ENCODE assay signal across 1 cellular context in the genomic region with DNA sequence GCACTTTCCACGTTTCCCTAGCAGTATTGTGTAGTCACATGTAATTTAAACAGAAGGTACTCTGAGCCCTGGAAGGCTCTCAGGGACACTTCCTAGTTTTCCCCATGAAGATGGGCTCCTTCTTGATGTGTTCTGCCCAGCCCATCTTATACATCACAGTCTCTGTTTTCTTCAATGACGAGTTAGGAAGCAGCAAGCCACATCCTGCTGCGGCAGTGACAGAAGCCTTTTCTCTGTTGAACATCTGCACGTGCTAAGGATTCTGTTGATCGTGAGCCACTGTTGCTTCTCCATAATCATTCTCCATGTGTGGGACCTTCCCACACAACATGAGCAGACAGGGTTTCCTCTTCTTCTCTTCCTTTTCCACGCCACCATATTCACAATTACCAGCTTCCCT.
TF ChIP-seq lines count a peak whose summit lies in the region.

No MANE protein-coding gene starts in this region.

TF ChIP-seq in WTC11, 78 proteins besides CTCF, POLR2A, EP300 and RAD21 (continued from another document):
- TF ChIP-seq, protein P1, sequence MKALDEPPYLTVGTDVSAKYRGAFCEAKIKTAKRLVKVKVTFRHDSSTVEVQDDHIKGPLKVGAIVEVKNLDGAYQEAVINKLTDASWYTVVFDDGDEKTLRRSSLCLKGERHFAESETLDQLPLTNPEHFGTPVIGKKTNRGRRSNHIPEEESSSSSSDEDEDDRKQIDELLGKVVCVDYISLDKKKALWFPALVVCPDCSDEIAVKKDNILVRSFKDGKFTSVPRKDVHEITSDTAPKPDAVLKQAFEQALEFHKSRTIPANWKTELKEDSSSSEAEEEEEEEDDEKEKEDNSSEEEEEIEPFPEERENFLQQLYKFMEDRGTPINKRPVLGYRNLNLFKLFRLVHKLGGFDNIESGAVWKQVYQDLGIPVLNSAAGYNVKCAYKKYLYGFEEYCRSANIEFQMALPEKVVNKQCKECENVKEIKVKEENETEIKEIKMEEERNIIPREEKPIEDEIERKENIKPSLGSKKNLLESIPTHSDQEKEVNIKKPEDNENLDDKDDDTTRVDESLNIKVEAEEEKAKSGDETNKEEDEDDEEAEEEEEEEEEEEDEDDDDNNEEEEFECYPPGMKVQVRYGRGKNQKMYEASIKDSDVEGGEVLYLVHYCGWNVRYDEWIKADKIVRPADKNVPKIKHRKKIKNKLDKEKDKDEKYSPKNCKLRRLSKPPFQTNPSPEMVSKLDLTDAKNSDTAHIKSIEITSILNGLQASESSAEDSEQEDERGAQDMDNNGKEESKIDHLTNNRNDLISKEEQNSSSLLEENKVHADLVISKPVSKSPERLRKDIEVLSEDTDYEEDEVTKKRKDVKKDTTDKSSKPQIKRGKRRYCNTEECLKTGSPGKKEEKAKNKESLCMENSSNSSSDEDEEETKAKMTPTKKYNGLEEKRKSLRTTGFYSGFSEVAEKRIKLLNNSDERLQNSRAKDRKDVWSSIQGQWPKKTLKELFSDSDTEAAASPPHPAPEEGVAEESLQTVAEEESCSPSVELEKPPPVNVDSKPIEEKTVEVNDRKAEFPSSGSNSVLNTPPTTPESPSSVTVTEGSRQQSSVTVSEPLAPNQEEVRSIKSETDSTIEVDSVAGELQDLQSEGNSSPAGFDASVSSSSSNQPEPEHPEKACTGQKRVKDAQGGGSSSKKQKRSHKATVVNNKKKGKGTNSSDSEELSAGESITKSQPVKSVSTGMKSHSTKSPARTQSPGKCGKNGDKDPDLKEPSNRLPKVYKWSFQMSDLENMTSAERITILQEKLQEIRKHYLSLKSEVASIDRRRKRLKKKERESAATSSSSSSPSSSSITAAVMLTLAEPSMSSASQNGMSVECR (CRISPR knock-in tag; IDR thresholded peaks at IDR 0.05; ENCODE audit: borderline replicate concordance): no peak
- TF ChIP-seq ZNF317 (CRISPR knock-in tag; IDR thresholded peaks at IDR 0.05; ENCODE audit: borderline replicate concordance, low read depth) (no peak), SOX15 (CRISPR knock-in tag; IDR thresholded peaks at IDR 0.05) (no peak), SP1 (CRISPR knock-in tag; conservative IDR thresholded peaks at IDR 0.05) (no peak), ZNF671 (CRISPR knock-in tag; IDR thresholded peaks at IDR 0.05) (no peak), GABPB1 (CRISPR knock-in tag; IDR thresholded peaks at IDR 0.05) (no peak), SMAD4 (CRISPR knock-in tag; IDR thresholded peaks at IDR 0.05) (no peak), TEAD4 (CRISPR knock-in tag; IDR thresholded peaks at IDR 0.05) (no peak), OVOL2 (CRISPR knock-in tag; IDR thresholded peaks at IDR 0.05; ENCODE audit: borderline replicate concordance) (no peak)
- TF ChIP-seq, protein P2, sequence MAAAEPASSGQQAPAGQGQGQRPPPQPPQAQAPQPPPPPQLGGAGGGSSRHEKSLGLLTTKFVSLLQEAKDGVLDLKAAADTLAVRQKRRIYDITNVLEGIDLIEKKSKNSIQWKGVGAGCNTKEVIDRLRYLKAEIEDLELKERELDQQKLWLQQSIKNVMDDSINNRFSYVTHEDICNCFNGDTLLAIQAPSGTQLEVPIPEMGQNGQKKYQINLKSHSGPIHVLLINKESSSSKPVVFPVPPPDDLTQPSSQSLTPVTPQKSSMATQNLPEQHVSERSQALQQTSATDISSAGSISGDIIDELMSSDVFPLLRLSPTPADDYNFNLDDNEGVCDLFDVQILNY (CRISPR knock-in tag; IDR thresholded peaks at IDR 0.05): no peak
- TF ChIP-seq, protein P3, sequence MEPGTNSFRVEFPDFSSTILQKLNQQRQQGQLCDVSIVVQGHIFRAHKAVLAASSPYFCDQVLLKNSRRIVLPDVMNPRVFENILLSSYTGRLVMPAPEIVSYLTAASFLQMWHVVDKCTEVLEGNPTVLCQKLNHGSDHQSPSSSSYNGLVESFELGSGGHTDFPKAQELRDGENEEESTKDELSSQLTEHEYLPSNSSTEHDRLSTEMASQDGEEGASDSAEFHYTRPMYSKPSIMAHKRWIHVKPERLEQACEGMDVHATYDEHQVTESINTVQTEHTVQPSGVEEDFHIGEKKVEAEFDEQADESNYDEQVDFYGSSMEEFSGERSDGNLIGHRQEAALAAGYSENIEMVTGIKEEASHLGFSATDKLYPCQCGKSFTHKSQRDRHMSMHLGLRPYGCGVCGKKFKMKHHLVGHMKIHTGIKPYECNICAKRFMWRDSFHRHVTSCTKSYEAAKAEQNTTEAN (CRISPR knock-in tag; IDR thresholded peaks at IDR 0.05): no peak
TF ChIP-seq in WTC11: peak in this region for 0.
